18 cellular contexts compared by ENCODE assay signal in the genomic region with DNA sequence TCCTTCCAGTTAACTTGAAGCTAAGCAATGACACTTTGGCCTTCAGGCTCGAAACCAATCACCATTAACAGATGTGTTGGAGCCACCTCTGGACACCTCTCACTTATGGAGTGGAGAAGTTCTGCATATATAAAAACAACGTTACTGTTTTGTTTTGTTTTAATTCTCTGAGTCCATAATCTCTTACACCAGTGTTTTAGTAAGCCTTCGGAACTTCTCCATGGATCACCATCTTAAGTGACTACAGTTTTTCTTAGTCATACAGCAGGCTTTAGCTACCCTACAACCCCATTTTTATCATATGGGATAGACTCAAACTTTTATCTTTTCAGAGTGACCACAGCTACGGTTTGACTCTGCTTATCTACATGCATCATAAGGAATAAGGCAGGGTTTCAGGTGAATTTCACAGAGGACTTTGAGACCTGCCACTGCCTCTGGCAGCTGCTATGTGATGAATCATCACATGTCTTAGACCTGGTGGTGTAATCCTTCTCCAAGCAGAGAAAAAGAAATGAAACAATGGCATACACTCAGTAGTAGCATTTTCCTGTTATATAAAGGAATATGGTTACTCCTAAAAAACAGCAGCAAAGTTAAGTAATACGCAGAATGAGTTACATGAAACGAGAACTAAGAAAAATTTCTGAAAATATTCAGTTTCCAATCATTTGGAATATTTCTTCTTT. TPM values are rescaled to one million over a fixed set of nuclear protein-coding genes. Genes with fewer than 3 reads are reported as not detected.
DNase-seq lines count a peak whose midpoint lies in the region; ATAC-seq and TF ChIP-seq lines count a peak whose summit lies in the region.
"Had no signal": no experiment of that assay in that cellular context is flagged by ENCODE, and none has a peak within 500 bp of the region (broad histone marks: within the 10 kb centered on the region; RNA-seq: fewer than 3 reads in every experiment).

No MANE protein-coding gene starts in this region.

- CTCF ChIA-PET in activated CD8-positive, alpha-beta T cell treated with anti-CD3 and anti-CD28 coated beads for 36 hours (lab: Charles Lee), result no interaction called here

- DNase-seq in HT1080 (ENCODE audit: low read depth) (peak; percentile 36), SW480 (ENCODE audit: low spot score) (peak; percentile 27), fibroblast of villous mesenchyme (ENCODE audit: low read depth) (peak; percentile 36), renal cortical epithelial cell (ENCODE audit: low read depth) (peak; percentile 85), NCI-H146 treated with DMSO at 0.1 percent for 48 hours (lab: John Stamatoyannopoulos, UW; ENCODE audit: unreplicated experiment) (no peak)
- DNase-seq in activated CD8-positive, alpha-beta T cell treated with anti-CD3 and anti-CD28 coated beads for 36 hours, result no peak
- DNase-seq: activated CD4-positive, alpha-beta T cell treated with anti-CD3 and anti-CD28 coated beads, Interleukin-2, amount 10 ng/mL, durations not matched to agents 7 days and 5 days; activated T-cell treated with anti-CD3 and anti-CD28 coated beads, Interleukin-2, amount 50 U/mL, for 48 hours; effector memory CD8-positive, alpha-beta T cell; kidney glomerular epithelial cell; naive thymus-derived CD8-positive, alpha-beta T cell; NCI-H1417 treated with DMSO at 0.1 percent for 48 hours; sigmoid colon; stomach; T-helper 17 cell had no signal

- TF ChIP-seq CTCF in fibroblast of villous mesenchyme (IDR thresholded peaks at IDR 0.05; ENCODE audit: insufficient read depth, low read depth, low read length), result no peak
- TF ChIP-seq CTCF in activated CD8-positive, alpha-beta T cell treated with anti-CD3 and anti-CD28 coated beads for 36 hours (IDR thresholded peaks at IDR 0.05), result no peak

- POLR2A ChIA-PET in activated CD8-positive, alpha-beta T cell treated with anti-CD3 and anti-CD28 coated beads for 36 hours (lab: Charles Lee), result no interaction called here

- no peak overlapping the region for H3K27ac Mint-ChIP-seq in activated CD8-positive, alpha-beta T cell treated with anti-CD3 and anti-CD28 coated beads for 36 hours
- H3K27ac Mint-ChIP-seq: activated CD4-positive, alpha-beta T cell treated with anti-CD3 and anti-CD28 coated beads, Interleukin-2, amount 10 ng/mL, durations not matched to agents 7 days and 5 days; effector memory CD8-positive, alpha-beta T cell; T-helper 17 cell had no signal

- H3K9me3 Mint-ChIP-seq in activated CD8-positive, alpha-beta T cell treated with anti-CD3 and anti-CD28 coated beads for 36 hours, result peaks cover 1% of the 10 kb centered on the region
- H3K9me3 Mint-ChIP-seq: activated CD4-positive, alpha-beta T cell treated with anti-CD3 and anti-CD28 coated beads, Interleukin-2, amount 10 ng/mL, durations not matched to agents 7 days and 5 days; effector memory CD8-positive, alpha-beta T cell had no signal

- intact Hi-C loops in activated CD8-positive, alpha-beta T cell treated with anti-CD3 and anti-CD28 coated beads for 36 hours (cut with micrococcal nuclease), result no loop called here

- no peak for ATAC-seq in HG02610 (IDR thresholded peaks at IDR 0.05; ENCODE audit: unreplicated experiment)
- ATAC-seq in activated CD8-positive, alpha-beta T cell treated with anti-CD3 and anti-CD28 coated beads for 36 hours, result no peak
- no peak for ATAC-seq in GM21737 (IDR thresholded peaks at IDR 0.05; ENCODE audit: unreplicated experiment)
- ATAC-seq: effector memory CD8-positive, alpha-beta T cell; naive thymus-derived CD8-positive, alpha-beta T cell; T-helper 17 cell had no signal

- peaks cover 7% of the 10 kb centered on the region for H3K27me3 Mint-ChIP-seq in activated CD8-positive, alpha-beta T cell treated with anti-CD3 and anti-CD28 coated beads for 36 hours

- peaks cover 18% of the 10 kb centered on the region for H3K4me1 Mint-ChIP-seq in activated CD8-positive, alpha-beta T cell treated with anti-CD3 and anti-CD28 coated beads for 36 hours (ENCODE audit: low read depth)

- no peak overlapping the region for H3K4me3 Mint-ChIP-seq in activated CD8-positive, alpha-beta T cell treated with anti-CD3 and anti-CD28 coated beads for 36 hours
- H3K4me3 Mint-ChIP-seq: activated CD4-positive, alpha-beta T cell treated with anti-CD3 and anti-CD28 coated beads, Interleukin-2, amount 10 ng/mL, durations not matched to agents 7 days and 5 days; effector memory CD8-positive, alpha-beta T cell; naive thymus-derived CD8-positive, alpha-beta T cell; T-helper 17 cell had no signal

- no peaks in the 10 kb centered on the region for H3K36me3 Mint-ChIP-seq in activated CD8-positive, alpha-beta T cell treated with anti-CD3 and anti-CD28 coated beads for 36 hours (ENCODE audit: low read depth)
- H3K36me3 Mint-ChIP-seq: naive thymus-derived CD8-positive, alpha-beta T cell had no signal

- H3K4me3 ChIP-seq in fibroblast of villous mesenchyme (ENCODE audit: low read depth, low read length), result no peak overlapping the region
- H3K4me3 ChIP-seq: Peyer's patch, sigmoid colon, stomach had no signal

RNA-seq across cellular contexts. Expression of gene HDDC2, which starts 5.5 kb away (rescaled TPM):
- total RNA-seq in HT1080 (2014; rRNA removed; shearing (Covaris generic)), result 126 and 149 TPM in 2 replicates
- 66.8 and 85.9 TPM in 2 replicates for polyA plus RNA-seq in HT1080 (2015; cell fraction: cytosol; rRNA removed)
- polyA plus RNA-seq in HT1080 (2015; cell fraction: nucleus; rRNA removed), result 29.9 and 33.2 TPM in 2 replicates
- 65.4 and 70.0 TPM in 2 replicates for total RNA-seq in fibroblast of villous mesenchyme
- total RNA-seq in renal cortical epithelial cell, result 62.9 and 70.6 TPM in 2 replicates
- 100 to 1,000 TPM; 119 to 121 TPM for total RNA-seq in activated CD8-positive, alpha-beta T cell treated with anti-CD3 and anti-CD28 coated beads for 36 hours

Comparison
In these comparisons a context has a peak if more than half of its experiments do, and no peak if none do; other contexts are left out.
1. DNase-seq: peak in HT1080 (single experiment), SW480 (single experiment), fibroblast of villous mesenchyme (single experiment) and renal cortical epithelial cell (single experiment); none in activated CD8-positive, alpha-beta T cell treated with anti-CD3 and anti-CD28 coated beads for 36 hours (single experiment) and NCI-H146 treated with DMSO at 0.1 percent for 48 hours (single experiment).